In genomic region chr3:71393093-71393492, GRCh38 we compare ENCODE assay signal across 12 cellular contexts.
DNase-seq lines count a peak whose midpoint lies in the region; ATAC-seq and TF ChIP-seq lines count a peak whose summit lies in the region.
"Had no signal": no experiment of that assay in that cellular context is flagged by ENCODE, and none has a peak within 500 bp of the region (broad histone marks: within the 10 kb centered on the region; RNA-seq: fewer than 3 reads in every experiment).

No MANE protein-coding gene starts in this region.

- DNase-seq in CD1c-positive myeloid dendritic cell (ENCODE audit: extremely low spot score) (peak; percentile 76), globus pallidus (ENCODE audit: low spot score) (no peak), AG20443 (ENCODE audit: low spot score) (no peak), thyroid gland (no peak), hepatic stellate cell (ENCODE audit: low spot score) (no peak)
- DNase-seq: activated gamma-delta T cell had no signal

- H3K4me1 Mint-ChIP-seq in activated naive CD8-positive, alpha-beta T cell (ENCODE audit: low read depth): peaks cover 87% of the 10 kb centered on the region

- no peak overlapping the region for H3K4me3 ChIP-seq in thyroid gland (replicated peaks in 1 of 3)
- H3K4me3 ChIP-seq: BLaER1, SJSA1, tibial nerve had no signal

- H3K4me3 Mint-ChIP-seq in activated naive CD8-positive, alpha-beta T cell: no peak overlapping the region

- H3K9me3 Mint-ChIP-seq in activated naive CD8-positive, alpha-beta T cell (ENCODE audit: low read depth): peaks cover 5% of the 10 kb centered on the region

- peaks cover 15 to 36% of the 10 kb centered on the region in 2 donors for H3K4me1 ChIP-seq in thyroid gland

- no peak for TF ChIP-seq POLR2A in thyroid gland (IDR thresholded peaks at IDR 0.05)

- WGBS in thyroid gland, 2 donors: 93 to 99% methylated on average over 1 of the region's 1 CpG

- no peaks in the 10 kb centered on the region for H3K9me3 ChIP-seq in thyroid gland
- H3K9me3 ChIP-seq: BLaER1, SJSA1, tibial nerve had no signal

- H3K27ac Mint-ChIP-seq in activated naive CD8-positive, alpha-beta T cell: peak overlapping the region; percentile 99

- intact Hi-C loops in thyroid gland (cut with DNase I): no loop called here

- TF ChIP-seq CTCF in thyroid gland (IDR thresholded peaks at IDR 0.05): no peak

- ATAC-seq in GM19351 (IDR thresholded peaks at IDR 0.05; ENCODE audit: unreplicated experiment) (peak; percentile 60), HG03103 (IDR thresholded peaks at IDR 0.05; ENCODE audit: low read depth, unreplicated experiment) (peak; percentile 39)

- no peaks in the 10 kb centered on the region for H3K27me3 Mint-ChIP-seq in activated naive CD8-positive, alpha-beta T cell

- H3K27me3 ChIP-seq in thyroid gland: no peaks in the 10 kb centered on the region
- H3K27me3 ChIP-seq: SJSA1, tibial nerve had no signal

- no peak overlapping the region for H3K27ac ChIP-seq in thyroid gland
- H3K27ac ChIP-seq: BLaER1, SJSA1, tibial nerve had no signal

- H3K36me3 ChIP-seq in thyroid gland: no peaks in the 10 kb centered on the region
- H3K36me3 ChIP-seq: BLaER1, SJSA1, tibial nerve had no signal

- peaks cover 7% of the 10 kb centered on the region for H3K36me3 Mint-ChIP-seq in activated naive CD8-positive, alpha-beta T cell
